8 cellular contexts compared by ENCODE assay signal in genomic region chr1:155050560-155051341, GRCh38. TPM values are rescaled to one million over a fixed set of nuclear protein-coding genes. Genes with fewer than 3 reads are reported as not detected.
DNase-seq lines count a peak whose midpoint lies in the region; ATAC-seq and TF ChIP-seq lines count a peak whose summit lies in the region.

Gene ADAM15 (plus strand): TSS chr1:155051316. CDS start chr1:155051387, 71 bp downstream.

- CTCF ChIA-PET in AG04450 (lab: Charles Lee) = interaction anchor here (0.9 to 3.7 kb wide), 16 partner anchors 9 to 95 kb away, joined by 3 to 19 read pairs (median 4); partner anchors contain the start of genes EFNA3, EFNA4, PBXIP1 and SHC1
- CTCF ChIA-PET in activated CD8-positive, alpha-beta T cell treated with anti-CD3 and anti-CD28 coated beads for 36 hours (lab: Charles Lee) = interaction anchor here (0.6 to 23.5 kb wide), 32 partner anchors 8 to 847 kb away, joined by 3 to 278 read pairs (median 6); partner anchors contain the start of genes EFNA4, FLAD1, KRTCAP2 and LENEP

- no peaks in the 10 kb centered on the region; the same call in 1 of the 2 replicates for H3K9me3 ChIP-seq in AG04450 (ENCODE audit: control insufficient read depth, insufficient read depth, low read length)

- POLR2A ChIA-PET in AG04450 (lab: Yijun Ruan, JAX) = interaction anchor here (0.6 to 1.4 kb wide), 3 partner anchors 79 to 126 kb away, joined by 4 to 8 read pairs (median 5); partner anchors contain the start of genes PMVK and SHC1
- POLR2A ChIA-PET in activated CD8-positive, alpha-beta T cell treated with anti-CD3 and anti-CD28 coated beads for 36 hours (lab: Charles Lee) = interaction anchor here (0.8 to 2.8 kb wide), 10 partner anchors 11 to 721 kb away, joined by 3 to 8 read pairs (median 6); partner anchors contain the start of gene EFNA4

- peak within 1 kb of the TSS; percentile 88 for H3K4me3 Mint-ChIP-seq in activated CD8-positive, alpha-beta T cell treated with anti-CD3 and anti-CD28 coated beads for 36 hours

- peak within 1 kb of the TSS; percentile 60 for H3K27ac Mint-ChIP-seq in activated CD8-positive, alpha-beta T cell treated with anti-CD3 and anti-CD28 coated beads for 36 hours

- DNase-seq in AG04450 (ENCODE audit: low read depth, low spot score) (no peak), NCI-H748 treated with DMSO at 0.1 percent for 48 hours (lab: John Stamatoyannopoulos, UW) (peak; percentile 87), medulla oblongata (ENCODE audit: extremely low spot score) (peak; percentile 82)
- peak; percentile 80 for DNase-seq in activated CD8-positive, alpha-beta T cell treated with anti-CD3 and anti-CD28 coated beads for 36 hours
- peak; percentile 76 for DNase-seq in effector CD8-positive, alpha-beta T cell (lab: John Stamatoyannopoulos, UW)
- DNase-seq in stimulated activated CD8-positive, alpha-beta memory T cell treated with anti-CD3 and anti-CD28 coated beads, Interleukin-12 subunit alpha, Interleukin-12 subunit beta, amount 100 ng/mL, for 1 hour (ENCODE audit: low read depth) = peak; percentile 64

- H3K27ac ChIP-seq in AG04450 (ENCODE audit: low read depth, low read length) = peak within 1 kb of the TSS; percentile 31

- H3K9me3 Mint-ChIP-seq in activated CD8-positive, alpha-beta T cell treated with anti-CD3 and anti-CD28 coated beads for 36 hours = no peaks in the 10 kb centered on the region

- peaks cover 20% of the 10 kb centered on the region for H3K4me1 Mint-ChIP-seq in activated CD8-positive, alpha-beta T cell treated with anti-CD3 and anti-CD28 coated beads for 36 hours (ENCODE audit: low read depth)

- TF ChIP-seq CTCF in AG04450 (IDR thresholded peaks at IDR 0.05; ENCODE audit: low read depth, low read length) = peak; percentile 77
- peak; percentile 99 for TF ChIP-seq CTCF in activated CD8-positive, alpha-beta T cell treated with anti-CD3 and anti-CD28 coated beads for 36 hours (IDR thresholded peaks at IDR 0.05)

- H3K4me3 ChIP-seq in AG04450 (ENCODE audit: low read depth, low read length) = peak within 1 kb of the TSS; percentile 73

- no peaks in the 10 kb centered on the region for H3K27me3 ChIP-seq in AG04450 (ENCODE audit: control insufficient read depth, insufficient read depth, low read length)

- peaks cover 8% of the 10 kb centered on the region for H3K36me3 Mint-ChIP-seq in activated CD8-positive, alpha-beta T cell treated with anti-CD3 and anti-CD28 coated beads for 36 hours (ENCODE audit: low read depth)

- H3K27me3 Mint-ChIP-seq in activated CD8-positive, alpha-beta T cell treated with anti-CD3 and anti-CD28 coated beads for 36 hours = no peaks in the 10 kb centered on the region

- intact Hi-C loops in activated CD8-positive, alpha-beta T cell treated with anti-CD3 and anti-CD28 coated beads for 36 hours (cut with micrococcal nuclease) = loop anchor here (5.0 kb wide), 1 partner anchor 37 kb away; no protein-coding TSS in a partner anchor

- ATAC-seq in GM18868 (IDR thresholded peaks at IDR 0.05; ENCODE audit: unreplicated experiment) = peak; percentile 64
- ATAC-seq in HG03280 (IDR thresholded peaks at IDR 0.05; ENCODE audit: unreplicated experiment) = peak; percentile 62
- peak; percentile 79 for ATAC-seq in activated CD8-positive, alpha-beta T cell treated with anti-CD3 and anti-CD28 coated beads for 36 hours

RNA-seq across cellular contexts. Expression of gene ADAM15, which starts in this region (rescaled TPM):
- 25.9 and 37.5 TPM in 2 replicates for polyA plus RNA-seq in AG04450 (2011; rRNA removed)
- 60.1 and 73.7 TPM in 2 replicates for polyA minus RNA-seq in AG04450 (2011; rRNA and poly(A)+ RNA removed)
- total RNA-seq in activated CD8-positive, alpha-beta T cell treated with anti-CD3 and anti-CD28 coated beads for 36 hours = 10 to 100 TPM; 36.4 to 37.2 TPM
